In the genomic region with DNA sequence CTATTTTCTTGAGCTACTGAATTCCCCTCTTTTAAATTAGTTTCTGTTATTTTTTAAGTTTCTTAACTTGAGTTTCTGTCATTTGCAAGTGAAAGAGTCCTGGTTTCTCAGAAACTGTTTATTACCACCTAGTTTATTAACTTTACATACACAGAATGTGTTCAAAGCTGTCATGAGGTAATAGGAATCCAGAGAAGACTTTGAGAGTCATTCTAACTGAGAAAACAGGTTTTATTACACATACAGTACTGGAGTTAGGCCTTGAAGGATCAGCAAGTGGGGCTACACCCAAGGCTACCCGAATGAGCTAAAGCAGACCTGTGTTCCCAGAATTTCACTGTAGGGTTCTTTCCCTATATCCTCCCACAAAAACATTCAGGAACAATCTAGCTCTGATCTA, we compare ENCODE assay signal across 26 cellular contexts.
"Had no signal": no experiment of that assay in that cellular context is flagged by ENCODE, and none has a peak within 500 bp of the region (broad histone marks: within the 10 kb centered on the region; RNA-seq: fewer than 3 reads in every experiment).

No MANE protein-coding gene starts in this region.

- H3K4me3 Mint-ChIP-seq: activated CD4-positive, alpha-beta memory T cell treated with anti-CD3 and anti-CD28 coated beads, Interleukin-2, amount 10 ng/mL, durations not matched to agents 7 days and 5 days; activated CD4-positive, alpha-beta T cell treated with anti-CD3 and anti-CD28 coated beads for 36 hours; activated naive CD8-positive, alpha-beta T cell treated with anti-CD3 and anti-CD28 coated beads, Interleukin-2, amount 10 ng/mL, durations not matched to agents 7 days and 5 days; activated T-helper 17 cell treated with anti-CD3 and anti-CD28 coated beads, Interleukin-2, amount 50 U/mL, for 72 hours had no signal

- H3K27ac ChIP-seq: adrenal gland, SK-N-MC, VCaP had no signal

- H3K27me3 ChIP-seq: adrenal gland had no signal

- H3K9me3 Mint-ChIP-seq: activated CD4-positive, alpha-beta memory T cell treated with anti-CD3 and anti-CD28 coated beads, Interleukin-2, amount 10 ng/mL, durations not matched to agents 7 days and 5 days; activated naive CD8-positive, alpha-beta T cell treated with anti-CD3 and anti-CD28 coated beads, Interleukin-2, amount 10 ng/mL, durations not matched to agents 7 days and 5 days; activated T-helper 17 cell treated with anti-CD3 and anti-CD28 coated beads, Interleukin-2, amount 50 U/mL, for 72 hours had no signal

- H3K27ac Mint-ChIP-seq: activated CD4-positive, alpha-beta memory T cell treated with anti-CD3 and anti-CD28 coated beads, Interleukin-2, amount 10 ng/mL, durations not matched to agents 7 days and 5 days; activated CD4-positive, alpha-beta T cell treated with anti-CD3 and anti-CD28 coated beads for 36 hours; activated naive CD8-positive, alpha-beta T cell treated with anti-CD3 and anti-CD28 coated beads, Interleukin-2, amount 10 ng/mL, durations not matched to agents 7 days and 5 days; activated T-helper 17 cell treated with anti-CD3 and anti-CD28 coated beads, Interleukin-2, amount 50 U/mL, for 72 hours had no signal

- H3K36me3 ChIP-seq: adrenal gland had no signal

- DNase-seq: activated CD4-positive, alpha-beta memory T cell treated with anti-CD3 and anti-CD28 coated beads, Interleukin-2, amount 10 ng/mL, durations not matched to agents 7 days and 5 days; activated CD4-positive, alpha-beta T cell treated with anti-CD3 and anti-CD28 coated beads for 36 hours; activated CD4-positive, alpha-beta T cell treated with anti-CD3 and anti-CD28 coated beads, Interleukin-2, amount 50 U/mL, for 1 hour; activated naive CD4-positive, alpha-beta T cell treated with anti-CD3 and anti-CD28 coated beads, Interleukin-2, amount 50 U/mL, for 16 hours; activated naive CD8-positive, alpha-beta T cell treated with anti-CD3 and anti-CD28 coated beads, Interleukin-2, amount 10 ng/mL, durations not matched to agents 7 days and 5 days; activated T-cell treated with anti-CD3 and anti-CD28 coated beads for 4 hours; activated T-cell treated with anti-CD3 and anti-CD28 coated beads, Interleukin-2, amount 50 U/mL, for 48 hours; adrenal gland; anterior cingulate cortex; caudate nucleus; MM.1S; NCI-H1105; NCI-H1436; NCI-H187; NCI-H2081; NCI-H510A treated with DMSO at 0.1 percent for 48 hours; NCI-H69; NK-92 treated with Interleukin-12 subunit alpha and Interleukin-12 subunit beta, amount 100 ng/mL, for 24 hours; OCI-M1; RPMI8226; T-helper 1 cell had no signal

- H3K4me3 ChIP-seq: adrenal gland, SK-N-MC had no signal

- H3K27me3 Mint-ChIP-seq: activated CD4-positive, alpha-beta memory T cell treated with anti-CD3 and anti-CD28 coated beads, Interleukin-2, amount 10 ng/mL, durations not matched to agents 7 days and 5 days; activated CD4-positive, alpha-beta T cell treated with anti-CD3 and anti-CD28 coated beads for 36 hours; activated naive CD8-positive, alpha-beta T cell treated with anti-CD3 and anti-CD28 coated beads, Interleukin-2, amount 10 ng/mL, durations not matched to agents 7 days and 5 days; activated T-helper 17 cell treated with anti-CD3 and anti-CD28 coated beads, Interleukin-2, amount 50 U/mL, for 72 hours had no signal

- ATAC-seq: activated CD4-positive, alpha-beta T cell treated with anti-CD3 and anti-CD28 coated beads for 36 hours; activated T-helper 17 cell treated with anti-CD3 and anti-CD28 coated beads, Interleukin-2, amount 50 U/mL, for 72 hours; Panc1; Right ventricle myocardium inferior had no signal

- H3K9me3 ChIP-seq: adrenal gland had no signal

- H3K4me1 Mint-ChIP-seq: activated CD4-positive, alpha-beta memory T cell treated with anti-CD3 and anti-CD28 coated beads, Interleukin-2, amount 10 ng/mL, durations not matched to agents 7 days and 5 days; activated CD4-positive, alpha-beta T cell treated with anti-CD3 and anti-CD28 coated beads for 36 hours; activated naive CD8-positive, alpha-beta T cell treated with anti-CD3 and anti-CD28 coated beads, Interleukin-2, amount 10 ng/mL, durations not matched to agents 7 days and 5 days; activated T-helper 17 cell treated with anti-CD3 and anti-CD28 coated beads, Interleukin-2, amount 50 U/mL, for 72 hours had no signal
